7 cellular contexts compared by ENCODE assay signal in genomic region chr5:177939246-177940171, GRCh38. TPM values are rescaled to one million over a fixed set of nuclear protein-coding genes. Genes with fewer than 3 reads are reported as not detected.
A peak's percentile ranks its signal among the peaks of the same experiment; 100 is the strongest.
DNase-seq lines count a peak whose midpoint lies in the region; ATAC-seq and TF ChIP-seq lines count a peak whose summit lies in the region.
"Not testable (repeated sequence)": the region's sequence is repeated elsewhere in the genome, so short reads cannot be mapped to it uniquely, and the experiment has no call there.

No MANE protein-coding gene starts in this region.

- not testable (repeated sequence) for H3K4me1 ChIP-seq in ES-I3 (ENCODE audit: insufficient read depth, low read length); esophagus muscularis mucosa; rectal smooth muscle tissue (ENCODE audit: control insufficient read depth, insufficient read depth, low read length)

- H3K9ac ChIP-seq in ES-I3 (ENCODE audit: low read depth, low read length): peak overlapping the region; percentile 33; the same call in 1 of the 2 replicates
- not testable (repeated sequence) for H3K9ac ChIP-seq in rectal smooth muscle tissue (ENCODE audit: low read length)

- H3K4me3 ChIP-seq in esophagus muscularis mucosa (peak overlapping the region in 2 of 4 donors; percentile 33 to 40), rectal smooth muscle tissue (ENCODE audit: low read length) (peak overlapping the region; percentile 15)

- not testable (repeated sequence) for H3K9me3 ChIP-seq in ES-I3 (ENCODE audit: control insufficient read depth, insufficient read depth, low read length); T-helper 17 cell (ENCODE audit: control insufficient read depth, low read length, poor library complexity, severe bottlenecking); esophagus muscularis mucosa

- not testable (repeated sequence) for H3K27me3 Mint-ChIP-seq in T-helper 17 cell; activated naive CD8-positive, alpha-beta T cell treated with anti-CD3 and anti-CD28 coated beads for 36 hours

- H3K9me3 Mint-ChIP-seq in activated naive CD8-positive, alpha-beta T cell treated with anti-CD3 and anti-CD28 coated beads for 36 hours: not testable (repeated sequence)

- not testable (repeated sequence) for H3K36me3 ChIP-seq in ES-I3 (ENCODE audit: insufficient read depth, low read length); esophagus muscularis mucosa; rectal smooth muscle tissue (ENCODE audit: control insufficient read depth, insufficient read depth, low read length)

- H3K4me1 Mint-ChIP-seq in T-helper 17 cell: peaks cover 16% of the 10 kb centered on the region
- not testable (repeated sequence) for H3K4me1 Mint-ChIP-seq in activated naive CD8-positive, alpha-beta T cell treated with anti-CD3 and anti-CD28 coated beads for 36 hours

- H3K36me3 Mint-ChIP-seq in T-helper 17 cell (ENCODE audit: low read depth); activated naive CD8-positive, alpha-beta T cell treated with anti-CD3 and anti-CD28 coated beads for 36 hours: not testable (repeated sequence)

- TF ChIP-seq CTCF in esophagus muscularis mucosa (IDR thresholded peaks at IDR 0.05): not testable (repeated sequence)

- ATAC-seq in T-helper 17 cell: peak; percentile 26

- DNase-seq in NCI-H1105 treated with DMSO at 0.1 percent for 48 hours (lab: John Stamatoyannopoulos, UW) (peak; percentile 13), esophagus muscularis mucosa (ENCODE audit: extremely low spot score) (peak; percentile 60), left kidney (ENCODE audit: low read depth, low spot score) (peak; percentile 58)
- not testable (repeated sequence) for DNase-seq in T-helper 17 cell
- peak; percentile 31 for DNase-seq in activated naive CD8-positive, alpha-beta T cell treated with anti-CD3 and anti-CD28 coated beads for 36 hours

- intact Hi-C loops in esophagus muscularis mucosa (cut with DNase I): not testable (repeated sequence)

- peak overlapping the region; percentile 75 for H3K4me3 Mint-ChIP-seq in T-helper 17 cell
- H3K4me3 Mint-ChIP-seq in activated naive CD8-positive, alpha-beta T cell treated with anti-CD3 and anti-CD28 coated beads for 36 hours: peak overlapping the region; percentile 80

- not testable (repeated sequence) for TF ChIP-seq POLR2A in esophagus muscularis mucosa (IDR thresholded peaks at IDR 0.05; ENCODE audit: low read depth)

- TF ChIP-seq EP300 in esophagus muscularis mucosa (IDR thresholded peaks at IDR 0.05): not testable (repeated sequence)

- peak overlapping the region; percentile 29 for H3K27ac Mint-ChIP-seq in T-helper 17 cell
- not testable (repeated sequence) for H3K27ac Mint-ChIP-seq in activated naive CD8-positive, alpha-beta T cell treated with anti-CD3 and anti-CD28 coated beads for 36 hours

- H3K27me3 ChIP-seq in esophagus muscularis mucosa: peaks cover 0 to 22% (median 0%) of the 10 kb centered on the region in 4 donors
- not testable (repeated sequence) for H3K27me3 ChIP-seq in rectal smooth muscle tissue (ENCODE audit: control insufficient read depth, insufficient read depth, low read length)

- WGBS in esophagus muscularis mucosa: 29% methylated on average over 3 of the region's 79 CpGs

- not testable (repeated sequence) for H3K27ac ChIP-seq in esophagus muscularis mucosa (replicated peaks in 1 of 4); rectal smooth muscle tissue (ENCODE audit: low read depth, low read length)

RNA-seq across cellular contexts. Expression of gene PROP1, which starts 56.5 kb away (rescaled TPM):
- not detected for total RNA-seq in T-helper 17 cell
- total RNA-seq in activated naive CD8-positive, alpha-beta T cell treated with anti-CD3 and anti-CD28 coated beads for 36 hours: not detected
- total RNA-seq in esophagus muscularis mucosa: not detected
